9 cellular contexts compared by ENCODE assay signal in genomic region chr7:36440880-36441279, GRCh38. TPM values are rescaled to one million over a fixed set of nuclear protein-coding genes. Genes with fewer than 3 reads are reported as not detected.
DNase-seq lines count a peak whose midpoint lies in the region; ATAC-seq and TF ChIP-seq lines count a peak whose summit lies in the region.
"Had no signal": no experiment of that assay in that cellular context is flagged by ENCODE, and none has a peak within 500 bp of the region (broad histone marks: within the 10 kb centered on the region; RNA-seq: fewer than 3 reads in every experiment).

No MANE protein-coding gene starts in this region.

- H3K27me3 Mint-ChIP-seq in glutamatergic neuron (ENCODE audit: unreplicated experiment): no peaks in the 10 kb centered on the region
- H3K27me3 Mint-ChIP-seq in activated T-helper 2 cell treated with anti-CD3 and anti-CD28 coated beads, Interferon-gamma antibody, Interleukin-2, Interleukin-4, amounts not matched to agents 10 μg/mL and 5 μg/mL and 100 μg/mL, durations not matched to agents 14 hours and 24 hours and 36 hours (ENCODE audit: low read depth): no peaks in the 10 kb centered on the region
- H3K27me3 Mint-ChIP-seq: activated naive CD8-positive, alpha-beta T cell treated with anti-CD3 and anti-CD28 coated beads, Interleukin-2, amount 10 ng/mL, durations not matched to agents 7 days and 5 days had no signal

- no peaks in the 10 kb centered on the region for H3K4me1 Mint-ChIP-seq in glutamatergic neuron (ENCODE audit: low read depth, unreplicated experiment)
- peaks cover 4% of the 10 kb centered on the region for H3K4me1 Mint-ChIP-seq in activated T-helper 2 cell treated with anti-CD3 and anti-CD28 coated beads, Interferon-gamma antibody, Interleukin-2, Interleukin-4, amounts not matched to agents 10 μg/mL and 5 μg/mL and 100 μg/mL, durations not matched to agents 14 hours and 24 hours and 36 hours (ENCODE audit: low read depth)
- H3K4me1 Mint-ChIP-seq: activated naive CD8-positive, alpha-beta T cell treated with anti-CD3 and anti-CD28 coated beads, Interleukin-2, amount 10 ng/mL, durations not matched to agents 7 days and 5 days had no signal

- no peaks in the 10 kb centered on the region for H3K9me3 ChIP-seq in GM23248 (ENCODE audit: low read depth)
- H3K9me3 ChIP-seq in Peyer's patch: no peaks in the 10 kb centered on the region

- no peak overlapping the region for H3K4me2 ChIP-seq in GM23248 (ENCODE audit: unreplicated experiment)

- no peaks in the 10 kb centered on the region for H3K36me3 Mint-ChIP-seq in glutamatergic neuron (ENCODE audit: unreplicated experiment)
- peaks cover 31% of the 10 kb centered on the region for H3K36me3 Mint-ChIP-seq in activated T-helper 2 cell treated with anti-CD3 and anti-CD28 coated beads, Interferon-gamma antibody, Interleukin-2, Interleukin-4, amounts not matched to agents 10 μg/mL and 5 μg/mL and 100 μg/mL, durations not matched to agents 14 hours and 24 hours and 36 hours (ENCODE audit: low read depth)

- peaks cover 24% of the 10 kb centered on the region; the same call in 1 of the 2 replicates for H3K79me2 ChIP-seq in GM23248 (ENCODE audit: insufficient read depth)

- no peak overlapping the region for H3K9ac ChIP-seq in GM23248

- ATAC-seq in HG02759 (IDR thresholded peaks at IDR 0.05; ENCODE audit: unreplicated experiment): no peak

- no peak overlapping the region for H3K27ac Mint-ChIP-seq in glutamatergic neuron (ENCODE audit: unreplicated experiment)
- no peak overlapping the region for H3K27ac Mint-ChIP-seq in activated T-helper 2 cell treated with anti-CD3 and anti-CD28 coated beads, Interferon-gamma antibody, Interleukin-2, Interleukin-4, amounts not matched to agents 10 μg/mL and 5 μg/mL and 100 μg/mL, durations not matched to agents 14 hours and 24 hours and 36 hours
- H3K27ac Mint-ChIP-seq: activated naive CD8-positive, alpha-beta T cell treated with anti-CD3 and anti-CD28 coated beads, Interleukin-2, amount 10 ng/mL, durations not matched to agents 7 days and 5 days had no signal

- H3K9me2 ChIP-seq in GM23248 (ENCODE audit: insufficient read depth): no peaks in the 10 kb centered on the region

- DNase-seq in ACHN: peak; percentile 70
- DNase-seq in GM23248: peak; percentile 68
- DNase-seq in Peyer's patch: no peak
- no peak for DNase-seq in glutamatergic neuron
- DNase-seq in activated T-cell treated with anti-CD3 and anti-CD28 coated beads, Interleukin-2, amount 50 U/mL, for 1 hour: no peak
- DNase-seq in stimulated activated naive CD4-positive, alpha-beta T cell treated with Interleukin-2 at 50 U/mL for 16 hours (lab: John Stamatoyannopoulos, UW): no peak
- DNase-seq in activated T-helper 2 cell treated with anti-CD3 and anti-CD28 coated beads, Interferon-gamma antibody, Interleukin-2, Interleukin-4, amounts not matched to agents 10 μg/mL and 5 μg/mL and 100 μg/mL, durations not matched to agents 14 hours and 24 hours and 36 hours (ENCODE audit: low spot score): no peak
- DNase-seq: activated naive CD8-positive, alpha-beta T cell treated with anti-CD3 and anti-CD28 coated beads, Interleukin-2, amount 10 ng/mL, durations not matched to agents 7 days and 5 days had no signal

- no peaks in the 10 kb centered on the region for H3F3A ChIP-seq in GM23248 (ENCODE audit: insufficient read depth)

- no peak overlapping the region for H3K4me3 Mint-ChIP-seq in glutamatergic neuron (ENCODE audit: unreplicated experiment)
- H3K4me3 Mint-ChIP-seq in activated T-helper 2 cell treated with anti-CD3 and anti-CD28 coated beads, Interferon-gamma antibody, Interleukin-2, Interleukin-4, amounts not matched to agents 10 μg/mL and 5 μg/mL and 100 μg/mL, durations not matched to agents 14 hours and 24 hours and 36 hours (ENCODE audit: low read depth): no peak overlapping the region
- H3K4me3 Mint-ChIP-seq: activated naive CD8-positive, alpha-beta T cell treated with anti-CD3 and anti-CD28 coated beads, Interleukin-2, amount 10 ng/mL, durations not matched to agents 7 days and 5 days had no signal

- in situ Hi-C loops in ACHN (cut with HindIII; ENCODE audit: low pct_ligation_motif_present, low pct_unique_long_range_greater_than_20kb, low sequenced_read_pairs) (no loop called here), GM23248 (cut with MboI) (no loop called here)

- H3K9me3 Mint-ChIP-seq in glutamatergic neuron (ENCODE audit: unreplicated experiment): no peaks in the 10 kb centered on the region
- H3K9me3 Mint-ChIP-seq in activated T-helper 2 cell treated with anti-CD3 and anti-CD28 coated beads, Interferon-gamma antibody, Interleukin-2, Interleukin-4, amounts not matched to agents 10 μg/mL and 5 μg/mL and 100 μg/mL, durations not matched to agents 14 hours and 24 hours and 36 hours: no peaks in the 10 kb centered on the region
- H3K9me3 Mint-ChIP-seq: activated naive CD8-positive, alpha-beta T cell treated with anti-CD3 and anti-CD28 coated beads, Interleukin-2, amount 10 ng/mL, durations not matched to agents 7 days and 5 days had no signal

- H3K4me3 ChIP-seq in GM23248 (no peak overlapping the region), Peyer's patch (no peak overlapping the region)

- no peaks in the 10 kb centered on the region for H3K27me3 ChIP-seq in GM23248 (replicated peaks; ENCODE audit: insufficient read depth)
- no peaks in the 10 kb centered on the region for H3K27me3 ChIP-seq in Peyer's patch

- H3K27ac ChIP-seq in GM23248: no peak overlapping the region
- no peak overlapping the region for H3K27ac ChIP-seq in Peyer's patch

- intact Hi-C loops in activated T-helper 2 cell treated with anti-CD3 and anti-CD28 coated beads, Interferon-gamma antibody, Interleukin-2, Interleukin-4, amounts not matched to agents 10 μg/mL and 5 μg/mL and 100 μg/mL, durations not matched to agents 14 hours and 24 hours and 36 hours (cut with micrococcal nuclease): no loop called here

- no peaks in the 10 kb centered on the region for H4K20me1 ChIP-seq in GM23248 (ENCODE audit: insufficient read depth)

- no peak overlapping the region for H2AFZ ChIP-seq in GM23248

- no peaks in the 10 kb centered on the region for H3K36me3 ChIP-seq in GM23248 (ENCODE audit: low read depth)
- peaks cover 0 to 3% (median 0%) of the 10 kb centered on the region in 3 donors for H3K36me3 ChIP-seq in Peyer's patch

- TF ChIP-seq CTCF in Peyer's patch (IDR thresholded peaks at IDR 0.05) (peak in 4 of 6 experiments; percentile 35 to 52 (median 46)), glutamatergic neuron (IDR thresholded peaks at IDR 0.05; ENCODE audit: partially characterized antibody, unreplicated experiment) (peak; percentile 48)

- no peak for TF ChIP-seq POLR2A in Peyer's patch (IDR thresholded peaks at IDR 0.05)

- H3K4me1 ChIP-seq in GM23248 (ENCODE audit: insufficient read depth): no peaks in the 10 kb centered on the region
- H3K4me1 ChIP-seq in Peyer's patch: no peaks in the 10 kb centered on the region

- 30% methylated on average over 3 of the region's 3 CpGs for WGBS in GM23248 (ENCODE audit: low coverage in 1 of 2, low lambda C conversion rate in 2 of 2, missing lambda C conversion rate in 2 of 2), 2 experiments

RNA-seq across cellular contexts. Expression of gene ANLN, which starts 51.2 kb away (rescaled TPM):
- total RNA-seq in GM23248 (2014; rRNA removed; shearing (Covaris generic)): 55.6 and 57.5 TPM in 2 replicates
- polyA plus RNA-seq in GM23248 (2016; fragmentation: Nextera tagmentation; extraction: Ambion mirVana): 37.9 and 38.4 TPM in 2 replicates
- total RNA-seq in Peyer's patch: 10 to 100 TPM in 2 of 4 donors, 1 to 10 TPM in 2; 5.0 to 43.7 (median 11.2) TPM
- total RNA-seq in glutamatergic neuron (ENCODE audit: unreplicated experiment): 18.4 TPM
- total RNA-seq in activated T-helper 2 cell treated with anti-CD3 and anti-CD28 coated beads, Interferon-gamma antibody, Interleukin-2, Interleukin-4, amounts not matched to agents 10 μg/mL and 5 μg/mL and 100 μg/mL, durations not matched to agents 14 hours and 24 hours and 36 hours: 38.0 and 38.7 TPM in 2 replicates

Comparison
In these comparisons a context has a peak if more than half of its experiments do, and no peak if none do; other contexts are left out.
1. DNase-seq: peak in ACHN (single experiment) and GM23248 (single experiment); none in Peyer's patch (0 of 3), glutamatergic neuron (single experiment), activated T-cell treated with anti-CD3 and anti-CD28 coated beads, Interleukin-2, amount 50 U/mL, for 1 hour (single experiment), stimulated activated naive CD4-positive, alpha-beta T cell treated with Interleukin-2 at 50 U/mL for 16 hours (single experiment) and activated T-helper 2 cell treated with anti-CD3 and anti-CD28 coated beads, Interferon-gamma antibody, Interleukin-2, Interleukin-4, amounts not matched to agents 10 μg/mL and 5 μg/mL and 100 μg/mL, durations not matched to agents 14 hours and 24 hours and 36 hours (single experiment).